1 cellular context compared by ENCODE assay signal in the genomic region with DNA sequence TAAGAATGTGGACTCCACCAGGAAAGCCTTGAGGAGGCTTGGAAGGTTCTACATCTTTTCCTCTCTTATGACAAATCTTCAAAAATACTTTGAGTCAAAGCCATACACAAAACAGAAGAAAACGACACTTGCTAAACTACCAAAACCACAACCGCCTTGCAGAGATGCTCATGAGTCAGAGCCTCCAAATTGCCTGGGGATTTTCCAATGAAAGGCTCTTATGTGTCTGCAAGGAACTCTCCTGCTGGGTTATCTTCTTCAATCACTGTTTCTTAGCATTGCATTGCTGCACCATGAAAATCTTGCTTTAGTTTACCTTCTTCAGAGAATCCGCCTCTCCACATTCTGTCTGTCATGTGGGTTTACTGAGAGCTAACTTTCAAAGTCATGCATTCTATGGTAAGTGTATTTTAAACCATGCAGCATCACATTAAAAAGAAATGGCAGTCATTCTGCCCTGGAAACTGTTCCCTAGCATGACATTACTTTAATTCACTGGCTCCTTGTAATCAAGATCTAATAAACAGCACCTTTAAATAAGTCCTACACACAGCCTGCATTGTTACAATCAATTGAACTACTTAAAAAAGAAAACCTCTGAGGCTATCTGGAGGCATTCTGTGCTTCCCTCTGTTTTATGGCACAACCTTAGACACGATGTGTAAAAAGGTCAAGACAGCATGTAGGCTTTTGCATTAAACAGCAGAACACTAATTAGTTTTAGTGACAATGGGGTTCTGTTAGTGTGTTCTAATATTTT.
TF ChIP-seq lines count a peak whose summit lies in the region.

No MANE protein-coding gene starts in this region.

TF ChIP-seq in SK-N-SH, 30 proteins besides CTCF, POLR2A, EP300 and RAD21 (continued from another document):
- TF ChIP-seq, protein P1, sequence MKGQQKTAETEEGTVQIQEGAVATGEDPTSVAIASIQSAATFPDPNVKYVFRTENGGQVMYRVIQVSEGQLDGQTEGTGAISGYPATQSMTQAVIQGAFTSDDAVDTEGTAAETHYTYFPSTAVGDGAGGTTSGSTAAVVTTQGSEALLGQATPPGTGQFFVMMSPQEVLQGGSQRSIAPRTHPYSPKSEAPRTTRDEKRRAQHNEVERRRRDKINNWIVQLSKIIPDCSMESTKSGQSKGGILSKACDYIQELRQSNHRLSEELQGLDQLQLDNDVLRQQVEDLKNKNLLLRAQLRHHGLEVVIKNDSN (IDR thresholded peaks at IDR 0.05; ENCODE audit: borderline replicate concordance, low read depth), result no peak
